In the genomic region with DNA sequence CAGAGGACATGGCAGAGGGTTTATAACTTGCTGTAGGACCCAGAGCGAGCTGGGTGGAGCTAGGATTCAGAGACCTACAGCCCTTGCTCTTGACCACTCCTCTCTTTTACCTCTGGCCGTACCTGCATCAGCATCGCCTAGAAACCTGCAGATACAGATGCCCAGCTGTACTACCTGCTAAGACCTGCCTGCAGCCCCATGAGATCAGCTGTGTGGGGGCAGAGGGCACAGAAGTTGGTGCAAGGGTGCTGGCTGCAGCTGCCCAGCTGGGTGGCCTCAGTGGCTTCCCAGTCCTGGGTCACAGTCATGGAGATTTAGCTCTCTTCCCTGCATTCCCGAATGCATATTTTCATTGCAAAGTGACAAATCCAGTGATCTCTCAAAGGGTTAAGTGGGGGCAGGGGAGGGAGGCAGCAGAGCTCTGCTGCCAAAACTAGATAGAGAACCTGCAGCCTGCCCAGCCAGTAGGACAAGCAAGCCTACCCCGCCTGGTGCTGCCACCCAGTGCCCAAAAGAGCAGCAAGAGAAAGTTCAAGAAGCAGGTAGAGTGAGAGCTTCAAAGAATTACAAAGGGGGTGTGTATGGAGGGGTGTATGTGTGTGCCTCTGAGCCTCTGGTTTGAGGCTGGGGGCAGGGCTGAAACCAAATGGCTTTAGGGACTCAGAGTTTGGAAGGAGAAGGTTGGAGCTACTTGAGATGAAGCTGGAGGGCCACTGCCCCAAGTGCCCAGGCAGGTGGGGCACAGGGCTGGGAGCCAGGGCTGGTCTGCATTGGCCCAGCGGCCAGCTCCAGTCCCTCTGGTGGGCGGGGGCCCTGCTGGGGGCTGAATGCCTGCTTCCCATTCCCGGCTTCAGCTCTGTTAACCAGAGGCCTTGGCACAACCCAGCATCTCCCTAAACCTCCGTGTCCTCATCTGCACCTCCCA, we compare ENCODE assay signal across 8 cellular contexts. TPM values are rescaled to one million over a fixed set of nuclear protein-coding genes. Genes with fewer than 3 reads are reported as not detected.
DNase-seq lines count a peak whose midpoint lies in the region; ATAC-seq and TF ChIP-seq lines count a peak whose summit lies in the region.

No MANE protein-coding gene starts in this region.

- TF ChIP-seq POLR2A in erythroblast (IDR thresholded peaks at IDR 0.05; ENCODE audit: low read length) = no peak

- H3K4me3 ChIP-seq in GM12864 (ENCODE audit: low read depth, low read length) = no peak overlapping the region

- H3K4me3 Mint-ChIP-seq in T-cell = no peak overlapping the region

- peaks cover 0 to 4% of the 10 kb centered on the region in 2 donors for H3K27me3 Mint-ChIP-seq in T-cell

- TF ChIP-seq CTCF in GM12864 (IDR thresholded peaks at IDR 0.05; ENCODE audit: low read depth, low read length, missing control alignments) = peak; percentile 11

- DNase-seq in 8988T (peak; percentile 73), GM12864 (ENCODE audit: low read depth) (no peak), T-cell (peak in 21 of 34 experiments; percentile 5 to 46 (median 21)), head of caudate nucleus (peak in 30 of 42 donors; percentile 33 to 80 (median 52)), erythroblast (lab: John Stamatoyannopoulos, UW) (no peak), cortex of kidney (lab: John Stamatoyannopoulos, UW) (no peak)

- peaks cover 13% of the 10 kb centered on the region for H3K36me3 Mint-ChIP-seq in T-cell

- ATAC-seq in T-cell (replicated peaks in 1 of 4) (peak in 3 of 4 experiments; percentile 39 to 63 (median 59)), HG02884 (IDR thresholded peaks at IDR 0.05; ENCODE audit: unreplicated experiment) (no peak), HG02642 (IDR thresholded peaks at IDR 0.05; ENCODE audit: poor library complexity, unreplicated experiment) (no peak)

- intact Hi-C loops in head of caudate nucleus (cut with DNase I) = loop anchor here (10.0 kb wide), 1 partner anchor 402 kb away; no protein-coding TSS in a partner anchor

- H3K9me3 Mint-ChIP-seq in T-cell = no peaks in the 10 kb centered on the region

- CTCF ChIA-PET in T-cell (lab: Charles Lee) = interaction anchor here (0.5 to 7.1 kb wide), 18 partner anchors 8 to 403 kb away, joined by 3 to 55 read pairs (median 4); no protein-coding TSS in a partner anchor

- POLR2A ChIA-PET in T-cell (lab: Charles Lee) = interaction anchor here in 1 of 2 donors (0.5 kb wide), 1 partner anchor 214 kb away, joined by 3 read pairs; no protein-coding TSS in a partner anchor

- H3K4me1 Mint-ChIP-seq in T-cell = peaks cover under 1 to 8% (median 2%) of the 10 kb centered on the region in 3 donors

- no peak overlapping the region for H3K27ac Mint-ChIP-seq in T-cell

RNA-seq across cellular contexts. Expression of a gene that starts 6.8 kb away (rescaled TPM):
- 10 to 100 TPM in 1 of 5 donors, 1 to 10 TPM in 4; 7.4 to 11.8 (median 9.2) TPM for total RNA-seq in T-cell

Comparison
In these comparisons a context has a peak if more than half of its experiments do, and no peak if none do; other contexts are left out.
1. DNase-seq: peak in 8988T (single experiment), T-cell (21 of 34) and head of caudate nucleus (30 of 42); none in GM12864 (single experiment), erythroblast (0 of 2) and cortex of kidney (single experiment).
2. ATAC-seq: peak in T-cell (3 of 4); none in HG02884 (single experiment) and HG02642 (single experiment).